Comparison of ENCODE assay signal across 17 cellular contexts in the genomic region with DNA sequence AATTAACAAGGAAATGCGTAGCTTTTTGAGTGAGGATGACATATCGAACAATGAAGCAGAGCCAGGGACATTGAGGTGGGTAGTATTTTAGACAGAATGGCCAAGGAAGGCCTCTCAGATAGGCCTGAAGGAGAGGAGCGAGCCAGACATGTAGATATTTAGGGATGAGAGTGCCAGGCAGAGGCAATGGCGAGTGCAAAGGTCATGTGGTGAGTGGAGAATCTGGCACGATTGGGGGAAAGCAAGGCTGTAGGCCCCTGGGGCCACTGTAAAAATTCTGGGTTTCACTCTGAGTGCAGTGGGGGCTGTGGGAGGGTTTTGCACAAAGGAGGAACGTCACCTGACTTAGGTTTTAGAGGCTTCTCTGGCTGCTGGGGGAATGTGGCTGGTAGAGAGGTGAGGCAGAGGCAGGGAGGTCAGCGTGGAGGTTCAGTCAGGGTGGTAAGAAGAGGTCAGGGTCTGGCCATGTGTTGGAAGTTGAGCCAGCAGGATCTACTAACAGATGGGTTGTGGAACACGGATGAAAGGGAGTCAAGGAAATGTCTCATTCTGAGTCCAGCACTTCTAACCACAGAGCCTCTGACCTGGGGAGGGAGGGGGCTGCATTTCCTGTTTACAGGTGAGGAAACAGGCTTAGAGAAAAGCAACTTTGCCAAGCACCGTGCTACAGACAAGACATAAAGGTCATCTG. TPM values are rescaled to one million over a fixed set of nuclear protein-coding genes. Genes with fewer than 3 reads are reported as not detected.
DNase-seq lines count a peak whose midpoint lies in the region; ATAC-seq and TF ChIP-seq lines count a peak whose summit lies in the region.
"Had no signal": no experiment of that assay in that cellular context is flagged by ENCODE, and none has a peak within 500 bp of the region (broad histone marks: within the 10 kb centered on the region; RNA-seq: fewer than 3 reads in every experiment).

No MANE protein-coding gene starts in this region.

- intact Hi-C loops in Right ventricle myocardium inferior (cut with DNase I), result no loop called here
- intact Hi-C loops in activated B cell treated with CpG ODN at 0.5 μM for 24 hours (cut with micrococcal nuclease), result no loop called here
- intact Hi-C loops in naive thymus-derived CD4-positive, alpha-beta T cell (cut with micrococcal nuclease), result no loop called here

- peaks cover 10% of the 10 kb centered on the region for H3K4me1 Mint-ChIP-seq in activated B cell treated with CpG ODN at 0.5 μM for 24 hours
- peaks cover 0 to 7% (median 0%) of the 10 kb centered on the region in 7 donors for H3K4me1 Mint-ChIP-seq in naive thymus-derived CD4-positive, alpha-beta T cell

- no peaks in the 10 kb centered on the region for H3K36me3 ChIP-seq in right atrium auricular region
- no peaks in the 10 kb centered on the region for H3K36me3 ChIP-seq in naive thymus-derived CD4-positive, alpha-beta T cell (ENCODE audit: control insufficient read depth in 2 of 3, insufficient read depth in 3 of 3, low read length in 3 of 3)

- H3K27me3 ChIP-seq in right atrium auricular region, result no peaks in the 10 kb centered on the region
- H3K27me3 ChIP-seq in naive thymus-derived CD4-positive, alpha-beta T cell (ENCODE audit: control insufficient read depth in 2 of 2, insufficient read depth in 2 of 2, low read length in 2 of 2), result no peaks in the 10 kb centered on the region

- no peak overlapping the region for H3K4me3 ChIP-seq in right atrium auricular region
- no peak overlapping the region for H3K4me3 ChIP-seq in naive thymus-derived CD4-positive, alpha-beta T cell (ENCODE audit: low read length)
- H3K4me3 ChIP-seq: A549 had no signal

- CTCF ChIA-PET in activated B cell treated with CpG ODN at 0.5 μM for 24 hours (lab: Charles Lee), result interaction anchor here (1.1 kb wide), 1 partner anchor 104 kb away, joined by 4 read pairs; no protein-coding TSS in a partner anchor
- CTCF ChIA-PET in naive thymus-derived CD4-positive, alpha-beta T cell (lab: Charles Lee), result no interaction called here

- ATAC-seq in Right ventricle myocardium inferior (no peak), activated B cell treated with CpG ODN at 0.5 μM for 24 hours (ENCODE audit: low read depth) (peak; percentile 31), GM19397 (IDR thresholded peaks at IDR 0.05; ENCODE audit: unreplicated experiment) (no peak), HG03432 (IDR thresholded peaks at IDR 0.05; ENCODE audit: unreplicated experiment) (no peak)
- ATAC-seq in naive thymus-derived CD4-positive, alpha-beta T cell, result no peak
- ATAC-seq: naive thymus-derived CD8-positive, alpha-beta T cell had no signal

- H3K36me3 Mint-ChIP-seq in activated B cell treated with CpG ODN at 0.5 μM for 24 hours (ENCODE audit: low read depth), result peaks cover 9% of the 10 kb centered on the region
- no peaks in the 10 kb centered on the region for H3K36me3 Mint-ChIP-seq in naive thymus-derived CD4-positive, alpha-beta T cell
- H3K36me3 Mint-ChIP-seq: naive thymus-derived CD8-positive, alpha-beta T cell had no signal

- H3K27me3 Mint-ChIP-seq in activated B cell treated with CpG ODN at 0.5 μM for 24 hours, result no peaks in the 10 kb centered on the region
- H3K27me3 Mint-ChIP-seq in naive thymus-derived CD4-positive, alpha-beta T cell, result peaks cover 2 to 35% (median 18%) of the 10 kb centered on the region in 5 donors

- no peak overlapping the region for H3K27ac Mint-ChIP-seq in activated B cell treated with CpG ODN at 0.5 μM for 24 hours
- H3K27ac Mint-ChIP-seq in naive thymus-derived CD4-positive, alpha-beta T cell, result no peak overlapping the region

- H3K4me3 Mint-ChIP-seq in activated B cell treated with CpG ODN at 0.5 μM for 24 hours, result no peak overlapping the region
- no peak overlapping the region for H3K4me3 Mint-ChIP-seq in naive thymus-derived CD4-positive, alpha-beta T cell
- H3K4me3 Mint-ChIP-seq: naive thymus-derived CD8-positive, alpha-beta T cell had no signal

- no peak overlapping the region for H3K27ac ChIP-seq in right atrium auricular region
- no peak overlapping the region for H3K27ac ChIP-seq in naive thymus-derived CD4-positive, alpha-beta T cell (ENCODE audit: low read depth, low read length)
- H3K27ac ChIP-seq: A549 had no signal

- POLR2A ChIA-PET in activated B cell treated with CpG ODN at 0.5 μM for 24 hours (lab: Charles Lee), result interaction anchor here (0.6 kb wide), 1 partner anchor 395 kb away, joined by 3 read pairs; no protein-coding TSS in a partner anchor
- POLR2A ChIA-PET in naive thymus-derived CD4-positive, alpha-beta T cell (lab: Charles Lee), result no interaction called here

- peaks cover 0 to 29% of the 10 kb centered on the region in 2 donors for H3K4me1 ChIP-seq in right atrium auricular region
- H3K4me1 ChIP-seq in naive thymus-derived CD4-positive, alpha-beta T cell (ENCODE audit: control insufficient read depth in 2 of 2, insufficient read depth in 2 of 2, low read length in 2 of 2), result no peaks in the 10 kb centered on the region
- H3K4me1 ChIP-seq: A549 had no signal

- no peak for TF ChIP-seq CTCF in right atrium auricular region (IDR thresholded peaks at IDR 0.05)
- TF ChIP-seq CTCF in activated B cell treated with CpG ODN at 0.5 μM for 24 hours (IDR thresholded peaks at IDR 0.05), result no peak

- DNase-seq in Right ventricle myocardium inferior (ENCODE audit: missing footprints) (peak; percentile 8), right atrium auricular region (ENCODE audit: low spot score) (no peak), activated B cell treated with CpG ODN at 0.5 μM for 24 hours (no peak), kidney tubule cell (ENCODE audit: low spot score) (peak; percentile 44), DMS79 treated with DMSO at 0.1 percent for 48 hours (lab: John Stamatoyannopoulos, UW) (no peak)
- no peak for DNase-seq in naive thymus-derived CD4-positive, alpha-beta T cell
- DNase-seq: activated CD4-positive, alpha-beta T cell treated with anti-CD3 and anti-CD28 coated beads, Interleukin-2, amount 50 U/mL, for 1 hour; activated naive CD4-positive, alpha-beta T cell; GDM1; naive thymus-derived CD8-positive, alpha-beta T cell; NCI-H1436; NCI-H526 treated with DMSO at 0.1 percent for 48 hours; SHP77 treated with DMSO at 0.1 percent for 48 hours; T-helper 1 cell had no signal

- H3K9me3 ChIP-seq in right atrium auricular region, result no peaks in the 10 kb centered on the region
- no peaks in the 10 kb centered on the region for H3K9me3 ChIP-seq in naive thymus-derived CD4-positive, alpha-beta T cell (ENCODE audit: control insufficient read depth in 2 of 3, low read length in 3 of 3)
- H3K9me3 ChIP-seq: A549 had no signal

- no peaks in the 10 kb centered on the region for H3K9me3 Mint-ChIP-seq in activated B cell treated with CpG ODN at 0.5 μM for 24 hours
- no peaks in the 10 kb centered on the region for H3K9me3 Mint-ChIP-seq in naive thymus-derived CD4-positive, alpha-beta T cell
- H3K9me3 Mint-ChIP-seq: naive thymus-derived CD8-positive, alpha-beta T cell had no signal

RNA-seq across cellular contexts. Expression of a gene that starts 11.3 kb away (rescaled TPM):
- total RNA-seq in Right ventricle myocardium inferior (20.9 TPM), right atrium auricular region (10 to 100 TPM; 32.4 to 58.5 TPM), activated B cell treated with CpG ODN at 0.5 μM for 24 hours (10.1 and 10.2 TPM in 2 replicates)
- 10 to 100 TPM in 1 of 5 experiments, 1 to 10 TPM in 3, not detected in 1; 1.7 to 42.9 (median 3.6) TPM for total RNA-seq in naive thymus-derived CD4-positive, alpha-beta T cell
- polyA plus RNA-seq in naive thymus-derived CD4-positive, alpha-beta T cell, result not detected

Comparison
In these comparisons a context has a peak if more than half of its experiments do, and no peak if none do; other contexts are left out.
1. DNase-seq: peak in Right ventricle myocardium inferior (single experiment) and kidney tubule cell (single experiment); none in right atrium auricular region (single experiment), activated B cell treated with CpG ODN at 0.5 μM for 24 hours (single experiment), DMS79 treated with DMSO at 0.1 percent for 48 hours (single experiment) and naive thymus-derived CD4-positive, alpha-beta T cell (0 of 9).